Comparison of ENCODE assay signal across 3 cellular contexts in genomic region chr3:101068876-101069606, GRCh38.
TF ChIP-seq lines count a peak whose summit lies in the region.

No MANE protein-coding gene starts in this region.

TF ChIP-seq in A549, 52 proteins besides CTCF, POLR2A, EP300 and RAD21:
- TF ChIP-seq CEBPB (IDR thresholded peaks at IDR 0.05) (peak in 1 of 2 experiments; percentile 13; a peak in 1 of 4 replicates), FOSL2 (IDR thresholded peaks at IDR 0.05) (no peak), FOSL2 (CRISPR knock-in tag; IDR thresholded peaks at IDR 0.05) (no peak), JUNB (IDR thresholded peaks at IDR 0.05) (no peak), HES2 (IDR thresholded peaks at IDR 0.05) (no peak)

TF ChIP-seq in IMR-90, 13 proteins besides CTCF, POLR2A, EP300 and RAD21:
- TF ChIP-seq SMC3 (IDR thresholded peaks at IDR 0.05; ENCODE audit: low read depth, low read length) (no peak), CEBPB (IDR thresholded peaks at IDR 0.05; ENCODE audit: low read depth, low read length) (peak; percentile 84), ELK1 (IDR thresholded peaks at IDR 0.05; ENCODE audit: borderline replicate concordance, low read depth, low read length) (no peak)

TF ChIP-seq in HepG2, 621 proteins besides CTCF, POLR2A, EP300 and RAD21:
- no peak for TF ChIP-seq ARHGAP35 (CRISPR knock-in tag; IDR thresholded peaks at IDR 0.05; ENCODE audit: borderline replicate concordance)
- no peak for TF ChIP-seq SOX13 (IDR thresholded peaks at IDR 0.05)
- TF ChIP-seq SOX13 (CRISPR knock-in tag; conservative IDR thresholded peaks at IDR 0.05 in 1 of 2, IDR thresholded peaks at IDR 0.05 in 1 of 2), result no peak
